ENCODE assay signal across 2 cellular contexts in genomic region chr1:43388613-43389012, GRCh38.
TF ChIP-seq lines count a peak whose summit lies in the region.

No MANE protein-coding gene starts in this region.

TF ChIP-seq in SK-N-SH, 30 proteins besides CTCF, POLR2A, EP300 and RAD21 (continued from another document):
- TF ChIP-seq SIN3A (IDR thresholded peaks at IDR 0.05; ENCODE audit: borderline replicate concordance, low read depth, low read length) = no peak
- TF ChIP-seq USF1 (IDR thresholded peaks at IDR 0.05; ENCODE audit: borderline replicate concordance, low read depth) = no peak
TF ChIP-seq in SK-N-SH: peak in this region for 0.

TF ChIP-seq in SK-N-SH treated with all-trans-retinoic acid at 6 μM for 48 hours, 23 proteins besides CTCF, POLR2A, EP300 and RAD21 (continued from another document):
- TF ChIP-seq, protein P1, sequence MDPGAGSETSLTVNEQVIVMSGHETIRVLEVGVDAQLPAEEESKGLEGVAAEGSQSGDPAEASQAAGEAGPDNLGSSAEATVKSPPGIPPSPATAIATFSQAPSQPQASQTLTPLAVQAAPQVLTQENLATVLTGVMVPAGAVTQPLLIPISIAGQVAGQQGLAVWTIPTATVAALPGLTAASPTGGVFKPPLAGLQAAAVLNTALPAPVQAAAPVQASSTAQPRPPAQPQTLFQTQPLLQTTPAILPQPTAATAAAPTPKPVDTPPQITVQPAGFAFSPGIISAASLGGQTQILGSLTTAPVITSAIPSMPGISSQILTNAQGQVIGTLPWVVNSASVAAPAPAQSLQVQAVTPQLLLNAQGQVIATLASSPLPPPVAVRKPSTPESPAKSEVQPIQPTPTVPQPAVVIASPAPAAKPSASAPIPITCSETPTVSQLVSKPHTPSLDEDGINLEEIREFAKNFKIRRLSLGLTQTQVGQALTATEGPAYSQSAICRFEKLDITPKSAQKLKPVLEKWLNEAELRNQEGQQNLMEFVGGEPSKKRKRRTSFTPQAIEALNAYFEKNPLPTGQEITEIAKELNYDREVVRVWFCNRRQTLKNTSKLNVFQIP (CRISPR knock-in tag; IDR thresholded peaks at IDR 0.05; ENCODE audit: borderline replicate concordance, low read depth) = no peak
- TF ChIP-seq ARNTL (CRISPR knock-in tag; IDR thresholded peaks at IDR 0.05; ENCODE audit: borderline replicate concordance, low read depth) = no peak
